1 cellular context compared by ENCODE assay signal in genomic region chr2:130823171-130823885, GRCh38.
TF ChIP-seq lines count a peak whose summit lies in the region.

No MANE protein-coding gene starts in this region.

TF ChIP-seq in H1, 55 proteins besides CTCF, POLR2A, EP300 and RAD21:
- TF ChIP-seq GTF2F1 (IDR thresholded peaks at IDR 0.05; ENCODE audit: borderline replicate concordance, low read depth, low read length), result no peak
TF ChIP-seq in H1: peak in this region for 0.
